ENCODE assay signal across 24 cellular contexts in genomic region chr4:521636-522330, GRCh38. TPM values are rescaled to one million over a fixed set of nuclear protein-coding genes. Genes with fewer than 3 reads are reported as not detected.
"Had no signal": no experiment of that assay in that cellular context is flagged by ENCODE, and none has a peak within 500 bp of the region (broad histone marks: within the 10 kb centered on the region; RNA-seq: fewer than 3 reads in every experiment).

No MANE protein-coding gene starts in this region.

- DNase-seq: KBM-7, MV-4-11, NCI-H1048, NCI-H1105 treated with DMSO at 0.1 percent for 48 hours, NCI-H1417 treated with DMSO at 0.1 percent for 48 hours, NCI-H146, NCI-H1694 treated with DMSO at 0.1 percent for 48 hours, NCI-H2029, NCI-H2081 treated with DMSO at 0.1 percent for 48 hours, NCI-H2171, NCI-H226, NCI-H446, NCI-H510A, NCI-H524 treated with DMSO at 0.1 percent for 48 hours, NCI-H69, NCI-H774, RPMI8226, SHP77, SK-N-SH, SW 1271 had no signal

RNA-seq across cellular contexts. Expression of gene TMEM271, which starts 54.3 kb away (rescaled TPM):
- total RNA-seq: HT-29, LHCN-M2, MCF 10A, SK-MEL-5 had no signal
